Comparison of ENCODE assay signal across 16 cellular contexts in genomic region chr1:92973203-92973907, GRCh38. TPM values are rescaled to one million over a fixed set of nuclear protein-coding genes. Genes with fewer than 3 reads are reported as not detected.
DNase-seq lines count a peak whose midpoint lies in the region; ATAC-seq and TF ChIP-seq lines count a peak whose summit lies in the region.
"Had no signal": no experiment of that assay in that cellular context is flagged by ENCODE, and none has a peak within 500 bp of the region (broad histone marks: within the 10 kb centered on the region; RNA-seq: fewer than 3 reads in every experiment).

No MANE protein-coding gene starts in this region.

- H3K4me3 Mint-ChIP-seq in activated CD4-positive, alpha-beta T cell treated with anti-CD3 and anti-CD28 coated beads, Interleukin-2, amount 10 ng/mL, durations not matched to agents 7 days and 5 days, result peak overlapping the region; percentile 10
- peak overlapping the region; percentile 22 for H3K4me3 Mint-ChIP-seq in activated naive CD8-positive, alpha-beta T cell treated with anti-CD3 and anti-CD28 coated beads for 36 hours

- no peaks in the 10 kb centered on the region for H3K9me2 ChIP-seq in OCI-LY1 (ENCODE audit: low read depth, low read length)

- TF ChIP-seq POLR2A in spleen (IDR thresholded peaks at IDR 0.05), result no peak

- no peaks in the 10 kb centered on the region for H3K9me3 Mint-ChIP-seq in activated CD4-positive, alpha-beta T cell treated with anti-CD3 and anti-CD28 coated beads, Interleukin-2, amount 10 ng/mL, durations not matched to agents 7 days and 5 days
- H3K9me3 Mint-ChIP-seq in activated naive CD8-positive, alpha-beta T cell treated with anti-CD3 and anti-CD28 coated beads for 36 hours, result no peaks in the 10 kb centered on the region

- H3K4me1 Mint-ChIP-seq in activated CD4-positive, alpha-beta T cell treated with anti-CD3 and anti-CD28 coated beads, Interleukin-2, amount 10 ng/mL, durations not matched to agents 7 days and 5 days, result peaks cover 62% of the 10 kb centered on the region
- H3K4me1 Mint-ChIP-seq in activated naive CD8-positive, alpha-beta T cell treated with anti-CD3 and anti-CD28 coated beads for 36 hours, result peaks cover 69% of the 10 kb centered on the region

- POLR2A ChIA-PET in activated CD4-positive, alpha-beta T cell treated with anti-CD3 and anti-CD28 coated beads, Interleukin-2, amount 10 ng/mL, durations not matched to agents 7 days and 5 days (lab: Charles Lee), result no interaction called here

- WGBS in spleen, 5 donors, result 62 to 70% (median 69%) methylated on average over 6 of the region's 6 CpGs

- intact Hi-C loops in spleen (cut with DNase I; ENCODE audit: low total_unique reads), result no loop called here

- no peak for ATAC-seq in GM21576 (IDR thresholded peaks at IDR 0.05; ENCODE audit: unreplicated experiment)
- no peak for ATAC-seq in HG03520 (IDR thresholded peaks at IDR 0.05; ENCODE audit: unreplicated experiment)
- ATAC-seq: right cardiac atrium, upper lobe of right lung had no signal

- H3K27ac ChIP-seq in OCI-LY1 (ENCODE audit: low read depth, low read length, poor library complexity, severe bottlenecking), result peak overlapping the region; percentile 99
- peak overlapping the region in 7 of 8 donors; percentile 11 to 90 (median 80) for H3K27ac ChIP-seq in spleen
- no peak overlapping the region for H3K27ac ChIP-seq in substantia nigra (ENCODE audit: low read depth, low read length, poor library complexity, severe bottlenecking)
- H3K27ac ChIP-seq: cardiac muscle cell, esophagus squamous epithelium, HL-60, upper lobe of right lung had no signal

- TF ChIP-seq CTCF in OCI-LY1 (IDR thresholded peaks at IDR 0.05; ENCODE audit: low read length), result no peak
- no peak for TF ChIP-seq CTCF in spleen (IDR thresholded peaks at IDR 0.05 in 8 of 11, conservative IDR thresholded peaks at IDR 0.05 in 3 of 11)

- peak overlapping the region; percentile 57 for H3K4me2 ChIP-seq in OCI-LY1 (ENCODE audit: low read length)

- H3K36me3 Mint-ChIP-seq in activated CD4-positive, alpha-beta T cell treated with anti-CD3 and anti-CD28 coated beads, Interleukin-2, amount 10 ng/mL, durations not matched to agents 7 days and 5 days (ENCODE audit: low read depth), result peaks cover 2% of the 10 kb centered on the region
- H3K36me3 Mint-ChIP-seq in activated naive CD8-positive, alpha-beta T cell treated with anti-CD3 and anti-CD28 coated beads for 36 hours, result peaks cover 1% of the 10 kb centered on the region

- H3K36me3 ChIP-seq in OCI-LY1 (ENCODE audit: insufficient read depth, low read length), result no peaks in the 10 kb centered on the region
- no peaks in the 10 kb centered on the region for H3K36me3 ChIP-seq in spleen
- H3K36me3 ChIP-seq: cardiac muscle cell, esophagus squamous epithelium, upper lobe of right lung had no signal

- peak overlapping the region; percentile 63 for H3K27ac Mint-ChIP-seq in activated CD4-positive, alpha-beta T cell treated with anti-CD3 and anti-CD28 coated beads, Interleukin-2, amount 10 ng/mL, durations not matched to agents 7 days and 5 days
- H3K27ac Mint-ChIP-seq in activated naive CD8-positive, alpha-beta T cell treated with anti-CD3 and anti-CD28 coated beads for 36 hours, result peak overlapping the region; percentile 88

- no peaks in the 10 kb centered on the region for H3K79me2 ChIP-seq in OCI-LY1 (ENCODE audit: insufficient read depth, low read length)

- no peak for DNase-seq in activated CD4-positive, alpha-beta T cell treated with anti-CD3 and anti-CD28 coated beads, Interleukin-2, amount 10 ng/mL, durations not matched to agents 7 days and 5 days
- DNase-seq in activated CD4-positive, alpha-beta T cell treated with anti-CD3 and anti-CD28 coated beads for 1 hour, result no peak
- DNase-seq in activated naive CD8-positive, alpha-beta T cell treated with anti-CD3 and anti-CD28 coated beads for 36 hours, result peak; percentile 32
- DNase-seq in spleen (no peak), substantia nigra (lab: John Stamatoyannopoulos, UW) (no peak)
- DNase-seq: activated CD8-positive, alpha-beta memory T cell treated with anti-CD3 and anti-CD28 coated beads, Interleukin-2, amount 50 U/mL, for 48 hours; esophagus squamous epithelium; NCI-H1048; NCI-H526 treated with DMSO at 0.1 percent for 48 hours; right cardiac atrium; upper lobe of right lung had no signal

- H3K27me3 ChIP-seq in OCI-LY1 (ENCODE audit: insufficient read depth, low read length) (no peaks in the 10 kb centered on the region), spleen (replicated peaks in 1 of 7) (no peaks in the 10 kb centered on the region)
- H3K27me3 ChIP-seq: cardiac muscle cell, esophagus squamous epithelium, upper lobe of right lung had no signal

- H3K9me3 ChIP-seq in OCI-LY1 (ENCODE audit: low read length) (no peaks in the 10 kb centered on the region), spleen (no peaks in the 10 kb centered on the region)
- H3K9me3 ChIP-seq: esophagus squamous epithelium, upper lobe of right lung had no signal

- peak overlapping the region; percentile 37 for H3K4me3 ChIP-seq in OCI-LY1 (ENCODE audit: low read depth, low read length, poor library complexity, severe bottlenecking)
- no peak overlapping the region for H3K4me3 ChIP-seq in spleen
- H3K4me3 ChIP-seq: cardiac muscle cell, esophagus squamous epithelium, upper lobe of right lung had no signal

- H3K9ac ChIP-seq in OCI-LY1 (ENCODE audit: low read length), result peak overlapping the region; percentile 33; the same call in 1 of the 2 replicates

- no peaks in the 10 kb centered on the region for H4K20me1 ChIP-seq in OCI-LY1 (ENCODE audit: insufficient read depth, low read length)

- H3K27me3 Mint-ChIP-seq in activated CD4-positive, alpha-beta T cell treated with anti-CD3 and anti-CD28 coated beads, Interleukin-2, amount 10 ng/mL, durations not matched to agents 7 days and 5 days, result no peaks in the 10 kb centered on the region
- H3K27me3 Mint-ChIP-seq in activated naive CD8-positive, alpha-beta T cell treated with anti-CD3 and anti-CD28 coated beads for 36 hours, result no peaks in the 10 kb centered on the region

- CTCF ChIA-PET in activated CD4-positive, alpha-beta T cell treated with anti-CD3 and anti-CD28 coated beads, Interleukin-2, amount 10 ng/mL, durations not matched to agents 7 days and 5 days (lab: Charles Lee), result interaction anchor here (1.0 to 10.9 kb wide), 3 partner anchors 11 to 26 kb away, joined by 3 to 80 read pairs (median 47); partner anchors contain the start of gene DIPK1A

- peaks cover 39% of the 10 kb centered on the region for H3F3A ChIP-seq in OCI-LY1 (ENCODE audit: insufficient read depth, low read length)

- no peak overlapping the region for H2AFZ ChIP-seq in OCI-LY1 (ENCODE audit: low read length)

- H3K4me1 ChIP-seq in OCI-LY1 (ENCODE audit: insufficient read depth, low read length, severe bottlenecking) (peaks cover 90% of the 10 kb centered on the region), spleen (peaks cover 22 to 82% (median 59%) of the 10 kb centered on the region in 6 donors)

RNA-seq across cellular contexts. Expression of gene DIPK1A, which starts 12.1 kb away (rescaled TPM):
- 10 to 100 TPM; 17.7 to 19.1 TPM for total RNA-seq in activated CD4-positive, alpha-beta T cell treated with anti-CD3 and anti-CD28 coated beads, Interleukin-2, amount 10 ng/mL, durations not matched to agents 7 days and 5 days
- 1 to 10 TPM; 8.4 to 9.4 TPM for total RNA-seq in activated naive CD8-positive, alpha-beta T cell treated with anti-CD3 and anti-CD28 coated beads for 36 hours
- 10 to 100 TPM in 3 of 7 donors, 1 to 10 TPM in 4; 9.3 to 15.7 (median 10.0) TPM for total RNA-seq in spleen
- polyA plus RNA-seq in spleen, result 1 to 10 TPM; 5.4 to 7.6 (median 6.9) TPM
